ENCODE assay signal across 13 cellular contexts in the genomic region with DNA sequence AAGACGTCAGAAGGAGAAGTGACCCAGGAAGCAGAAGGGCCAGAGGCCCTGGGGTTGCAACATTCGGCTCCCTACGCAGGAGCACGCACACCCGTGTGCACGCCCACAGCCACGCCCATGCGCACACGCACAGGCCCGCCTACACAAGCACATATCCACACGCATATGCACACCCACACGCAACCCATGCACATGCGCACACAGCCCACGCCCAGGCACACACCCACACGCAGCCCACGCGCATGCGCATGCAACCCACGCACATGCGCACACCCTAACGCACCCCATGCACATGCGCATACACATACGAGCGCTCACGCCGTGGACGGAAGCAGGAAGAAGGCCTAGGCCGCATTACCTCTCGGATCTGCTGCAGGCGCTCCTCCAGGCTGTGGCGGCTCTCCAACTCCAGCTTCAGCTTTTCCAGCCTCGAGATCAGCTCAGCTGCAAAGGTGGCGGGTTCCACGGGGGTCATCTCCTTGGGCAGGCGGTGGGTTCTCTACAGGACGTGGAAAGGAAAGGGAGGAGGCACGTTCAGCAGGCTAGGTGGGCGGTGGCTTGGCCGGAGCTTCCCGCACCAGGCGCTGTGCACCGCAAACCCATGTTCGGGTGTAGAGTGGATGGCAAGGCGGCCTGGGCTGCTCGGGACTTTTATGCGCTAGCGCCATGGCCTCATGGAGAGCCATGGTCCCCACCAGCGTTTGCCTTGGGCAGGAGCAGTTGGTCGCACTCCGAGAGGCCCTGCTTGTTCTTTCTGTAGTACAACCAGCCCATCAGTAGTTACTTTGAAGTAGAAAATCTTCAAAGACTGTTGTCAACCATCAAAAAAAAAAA. TPM values are rescaled to one million over a fixed set of nuclear protein-coding genes. Genes with fewer than 3 reads are reported as not detected.
A peak's percentile ranks its signal among the peaks of the same experiment; 100 is the strongest.
DNase-seq lines count a peak whose midpoint lies in the region; ATAC-seq and TF ChIP-seq lines count a peak whose summit lies in the region.
"Had no signal": no experiment of that assay in that cellular context is flagged by ENCODE, and none has a peak within 500 bp of the region (broad histone marks: within the 10 kb centered on the region; RNA-seq: fewer than 3 reads in every experiment).

No MANE protein-coding gene starts in this region.

- peaks cover 34% of the 10 kb centered on the region for H3K4me1 Mint-ChIP-seq in activated CD4-positive, alpha-beta T cell treated with anti-CD3 and anti-CD28 coated beads for 36 hours
- H3K4me1 Mint-ChIP-seq in activated naive CD4-positive, alpha-beta T cell treated with anti-CD3 and anti-CD28 coated beads, Interleukin-2, amount 50 U/mL, for 24 hours = peaks cover 48% of the 10 kb centered on the region
- H3K4me1 Mint-ChIP-seq in endodermal cell = peaks cover 27% of the 10 kb centered on the region

- peak overlapping the region; percentile 9 for H3K18ac ChIP-seq in neuronal stem cell (ENCODE audit: low read length)

- H3K4me3 ChIP-seq in neuronal stem cell (ENCODE audit: low read length in 2 of 2) (no peak overlapping the region), endodermal cell (ENCODE audit: low read length) (no peak overlapping the region)
- H3K4me3 ChIP-seq: GM23248 had no signal

- peak overlapping the region; percentile 43 for H2BK15ac ChIP-seq in neuronal stem cell (ENCODE audit: low read length)

- peak overlapping the region; percentile 51 for H3K27ac Mint-ChIP-seq in activated CD4-positive, alpha-beta T cell treated with anti-CD3 and anti-CD28 coated beads for 36 hours
- peak overlapping the region; percentile 84 for H3K27ac Mint-ChIP-seq in activated naive CD4-positive, alpha-beta T cell treated with anti-CD3 and anti-CD28 coated beads, Interleukin-2, amount 50 U/mL, for 24 hours
- H3K27ac Mint-ChIP-seq in endodermal cell = no peak overlapping the region

- H3K4me1 ChIP-seq in neuronal stem cell (ENCODE audit: control insufficient read depth in 2 of 2, insufficient read depth in 1 of 2, low read depth in 1 of 2, low read length in 2 of 2) (peaks cover 11 to 13% of the 10 kb centered on the region in 2 donors), endodermal cell (ENCODE audit: control insufficient read depth, insufficient read depth, low read length) (peaks cover 4% of the 10 kb centered on the region)

- CTCF ChIA-PET in activated CD4-positive, alpha-beta T cell treated with anti-CD3 and anti-CD28 coated beads for 36 hours (lab: Charles Lee) = interaction anchor here (0.7 to 2.1 kb wide), 4 partner anchors 14 to 123 kb away, joined by 4 to 6 read pairs (median 4); no protein-coding TSS in a partner anchor

- intact Hi-C loops in activated CD4-positive, alpha-beta T cell treated with anti-CD3 and anti-CD28 coated beads for 36 hours (cut with DNase I, micrococcal nuclease) = no loop called here

- H3K9ac ChIP-seq in neuronal stem cell (ENCODE audit: low read depth, low read length, poor library complexity) (peak overlapping the region; percentile 70), endodermal cell (ENCODE audit: extremely low read depth, low read length, poor library complexity, severe bottlenecking) (no peak overlapping the region)
- H3K9ac ChIP-seq: GM23248 had no signal

- H3K4me3 Mint-ChIP-seq in activated CD4-positive, alpha-beta T cell treated with anti-CD3 and anti-CD28 coated beads for 36 hours = peak overlapping the region; percentile 63
- H3K4me3 Mint-ChIP-seq in activated naive CD4-positive, alpha-beta T cell treated with anti-CD3 and anti-CD28 coated beads, Interleukin-2, amount 50 U/mL, for 24 hours = peak overlapping the region; percentile 79
- no peak overlapping the region for H3K4me3 Mint-ChIP-seq in endodermal cell

- H3K36me3 Mint-ChIP-seq in activated CD4-positive, alpha-beta T cell treated with anti-CD3 and anti-CD28 coated beads for 36 hours (ENCODE audit: low read depth) = peaks cover 44% of the 10 kb centered on the region
- peaks cover 16% of the 10 kb centered on the region for H3K36me3 Mint-ChIP-seq in activated naive CD4-positive, alpha-beta T cell treated with anti-CD3 and anti-CD28 coated beads, Interleukin-2, amount 50 U/mL, for 24 hours
- H3K36me3 Mint-ChIP-seq in endodermal cell (ENCODE audit: low read depth) = peaks cover 88% of the 10 kb centered on the region

- ATAC-seq in activated CD4-positive, alpha-beta T cell treated with anti-CD3 and anti-CD28 coated beads for 36 hours = peak; percentile 60
- no peak for ATAC-seq in HG03159 (IDR thresholded peaks at IDR 0.05; ENCODE audit: unreplicated experiment)
- ATAC-seq: activated CD4-positive, CD25-positive, alpha-beta regulatory T cell treated with anti-CD3 and anti-CD28 coated beads, Interleukin-2, amount 50 U/mL, for 24 hours; sciatic nerve had no signal

- H3K23ac ChIP-seq in neuronal stem cell (ENCODE audit: low read depth, low read length, poor library complexity) = peak overlapping the region; percentile 98

- H3K9me3 ChIP-seq in neuronal stem cell (replicated peaks in 1 of 2; ENCODE audit: control insufficient read depth in 2 of 2, insufficient read depth in 1 of 2, low read depth in 1 of 2, low read length in 2 of 2) (peaks cover 0 to 2% of the 10 kb centered on the region in 2 donors), endodermal cell (ENCODE audit: control insufficient read depth, low read length) (no peaks in the 10 kb centered on the region)

- H2BK120ac ChIP-seq in neuronal stem cell (ENCODE audit: low read depth, low read length) = no peak overlapping the region

- no peaks in the 10 kb centered on the region for H3K79me1 ChIP-seq in neuronal stem cell (ENCODE audit: low read depth, low read length)

- peak; percentile 15 for DNase-seq in CD1c-positive myeloid dendritic cell (ENCODE audit: extremely low spot score)
- peak; percentile 68 for DNase-seq in activated CD4-positive, alpha-beta T cell treated with anti-CD3 and anti-CD28 coated beads for 36 hours
- no peak for DNase-seq in neuronal stem cell (ENCODE audit: low spot score)
- DNase-seq in NCI-H2081 treated with DMSO at 0.1 percent for 48 hours (lab: John Stamatoyannopoulos, UW) = no peak
- no peak for DNase-seq in Ammon's horn (ENCODE audit: low spot score)
- no peak for DNase-seq in endodermal cell
- DNase-seq: GM23248, NCI-H2171 had no signal

- TF ChIP-seq CTCF in endodermal cell (conservative IDR thresholded peaks at IDR 0.05) = no peak

- peak overlapping the region; percentile 4 for H3K4ac ChIP-seq in neuronal stem cell (ENCODE audit: low read length)

- no peaks in the 10 kb centered on the region for H3K27me3 Mint-ChIP-seq in activated CD4-positive, alpha-beta T cell treated with anti-CD3 and anti-CD28 coated beads for 36 hours
- no peaks in the 10 kb centered on the region for H3K27me3 Mint-ChIP-seq in activated naive CD4-positive, alpha-beta T cell treated with anti-CD3 and anti-CD28 coated beads, Interleukin-2, amount 50 U/mL, for 24 hours
- no peaks in the 10 kb centered on the region for H3K27me3 Mint-ChIP-seq in endodermal cell (ENCODE audit: insufficient read depth)

- H2AK5ac ChIP-seq in neuronal stem cell (ENCODE audit: low read depth, low read length) = peak overlapping the region; percentile 44

- peak overlapping the region; percentile 14 for H2BK12ac ChIP-seq in neuronal stem cell (ENCODE audit: low read length)

- no peaks in the 10 kb centered on the region for H3K9me3 Mint-ChIP-seq in activated CD4-positive, alpha-beta T cell treated with anti-CD3 and anti-CD28 coated beads for 36 hours (ENCODE audit: low read depth)
- H3K9me3 Mint-ChIP-seq in activated naive CD4-positive, alpha-beta T cell treated with anti-CD3 and anti-CD28 coated beads, Interleukin-2, amount 50 U/mL, for 24 hours = no peaks in the 10 kb centered on the region
- no peaks in the 10 kb centered on the region for H3K9me3 Mint-ChIP-seq in endodermal cell

- H3K27ac ChIP-seq in neuronal stem cell (replicated peaks; ENCODE audit: low read length) = no peak overlapping the region
- no peak overlapping the region for H3K27ac ChIP-seq in endodermal cell (ENCODE audit: low read depth, low read length)
- H3K27ac ChIP-seq: epithelial cell of prostate, GM23248 had no signal

- no peak overlapping the region for H2AFZ ChIP-seq in neuronal stem cell (ENCODE audit: low read length)
- H2AFZ ChIP-seq: GM23248 had no signal

- H3K27me3 ChIP-seq in neuronal stem cell (ENCODE audit: control insufficient read depth in 3 of 3, insufficient read depth in 3 of 3, low read depth in 1 of 3, low read length in 3 of 3) (no peaks in the 10 kb centered on the region), endodermal cell (ENCODE audit: control insufficient read depth, insufficient read depth, low read length, poor library complexity, severe bottlenecking) (no peaks in the 10 kb centered on the region)

- POLR2A ChIA-PET in activated CD4-positive, alpha-beta T cell treated with anti-CD3 and anti-CD28 coated beads for 36 hours (lab: Charles Lee) = no interaction called here

- H2BK5ac ChIP-seq in neuronal stem cell (ENCODE audit: low read length) = peak overlapping the region; percentile 19

- no CpG with 5 or more reads among the region's 50 CpGs for WGBS in neuronal stem cell (ENCODE audit: extremely low coverage in 2 of 2, insufficient read length in 2 of 2, insufficient replicate concordance in 1 of 2), 2 donors
- 94 to 96% methylated on average over 23 to 50 of the region's 50 CpGs for WGBS in endodermal cell (ENCODE audit: insufficient coverage in 1 of 2, insufficient read length in 1 of 2), 2 experiments

- peaks cover 21 to 98% of the 10 kb centered on the region in 2 donors for H3K36me3 ChIP-seq in neuronal stem cell (replicated peaks in 1 of 2; ENCODE audit: control insufficient read depth in 2 of 2, insufficient read depth in 2 of 2, low read length in 2 of 2)
- H3K36me3 ChIP-seq in endodermal cell (ENCODE audit: control insufficient read depth, insufficient read depth, low read length) = peaks cover 96% of the 10 kb centered on the region

- H3K4me2 ChIP-seq in neuronal stem cell (ENCODE audit: insufficient read depth, low read length, poor library complexity, severe bottlenecking) = no peak overlapping the region

- no peak overlapping the region for H4K8ac ChIP-seq in neuronal stem cell (ENCODE audit: low read depth, low read length)

- peak overlapping the region; percentile 95 for H3K14ac ChIP-seq in neuronal stem cell (ENCODE audit: low read length)

- H4K91ac ChIP-seq in neuronal stem cell (ENCODE audit: low read depth, low read length, poor library complexity) = no peak overlapping the region

RNA-seq across cellular contexts. Expression of a gene that starts 23.4 kb away (rescaled TPM):
- total RNA-seq in activated CD4-positive, alpha-beta T cell treated with anti-CD3 and anti-CD28 coated beads for 36 hours = 1 to 10 TPM; 2.6 to 3.0 TPM
- 7.2 TPM for polyA plus RNA-seq in neuronal stem cell (2013, experiment 1 of 2)
- polyA plus RNA-seq in neuronal stem cell (2013, experiment 2 of 2) = 7.1 TPM
- total RNA-seq in endodermal cell = 10 to 100 TPM; 40.1 to 53.2 TPM
- 74.8 TPM for polyA plus RNA-seq in endodermal cell (2013, experiment 1 of 2)
- polyA plus RNA-seq in endodermal cell (2013, experiment 2 of 2) = 73.2 TPM

Comparison
In these comparisons a context has a peak if more than half of its experiments do, and no peak if none do; other contexts are left out.
1. DNase-seq: peak in CD1c-positive myeloid dendritic cell (single experiment) and activated CD4-positive, alpha-beta T cell treated with anti-CD3 and anti-CD28 coated beads for 36 hours (single experiment); none in neuronal stem cell (single experiment), NCI-H2081 treated with DMSO at 0.1 percent for 48 hours (single experiment), Ammon's horn (single experiment) and endodermal cell (single experiment).
2. RNA of a gene that starts 23.4 kb away (total RNA-seq): 40.1 to 53.2 TPM in endodermal cell; 2.6 to 3.0 TPM in activated CD4-positive, alpha-beta T cell treated with anti-CD3 and anti-CD28 coated beads for 36 hours; every median in the first group is over 10 times any median in the second.